1 cellular context compared by ENCODE assay signal in the genomic region with DNA sequence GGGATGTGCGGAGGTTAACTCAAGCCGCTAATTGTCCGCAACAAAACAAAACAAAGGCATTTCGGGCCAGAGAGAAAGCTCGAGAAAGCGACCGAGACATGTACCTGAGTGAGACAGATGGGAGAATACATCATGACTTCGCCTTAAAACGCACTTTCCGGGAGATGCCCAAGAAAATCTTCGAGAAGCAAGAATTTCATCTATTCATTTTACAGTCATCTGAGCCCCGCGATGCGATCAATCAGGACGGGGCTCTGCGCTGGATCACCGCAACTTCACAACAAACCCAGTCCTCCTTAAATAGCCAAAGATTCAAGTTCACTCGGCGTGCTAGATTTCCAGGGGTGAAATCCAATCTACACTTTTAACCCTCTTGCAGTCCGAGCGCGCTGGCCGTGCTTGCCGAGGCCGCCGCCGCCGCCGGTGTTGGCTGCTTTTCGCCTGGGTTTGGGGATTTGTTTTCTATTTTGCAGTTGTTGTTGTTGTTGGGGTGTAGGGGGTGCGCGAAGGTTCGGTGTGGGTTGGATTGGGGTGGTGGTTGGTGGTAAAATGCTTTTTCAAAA.
TF ChIP-seq lines count a peak whose summit lies in the region.

No MANE protein-coding gene starts in this region.

TF ChIP-seq in HEK293, 187 proteins besides CTCF, POLR2A, EP300 and RAD21 (continued from another document):
- TF ChIP-seq EGR2 (tag by site-specific recombination; IDR thresholded peaks at IDR 0.05; ENCODE audit: low read depth) (peak; percentile 10; the same call in 1 of the 2 replicates), BCL11A (tag by site-specific recombination; IDR thresholded peaks at IDR 0.05; ENCODE audit: low read depth) (0 out of 2 replicates have a peak, but pooled peaks have one; percentile 18), SP7 (tag by site-specific recombination; IDR thresholded peaks at IDR 0.05) (0 out of 2 replicates have a peak, but pooled peaks have one; percentile 14), ZNF239 (tag by site-specific recombination; IDR thresholded peaks at IDR 0.05) (no peak), ZNF16 (tag by site-specific recombination; IDR thresholded peaks at IDR 0.05; ENCODE audit: low read depth) (no peak), ZNF660 (tag by site-specific recombination; IDR thresholded peaks at IDR 0.05) (no peak), ZFP37 (tag by site-specific recombination; IDR thresholded peaks at IDR 0.05) (no peak), ZNF132 (tag by site-specific recombination; IDR thresholded peaks at IDR 0.05; ENCODE audit: borderline replicate concordance) (no peak), ZNF521 (tag by site-specific recombination; IDR thresholded peaks at IDR 0.05) (no peak), ZNF223 (tag by site-specific recombination; IDR thresholded peaks at IDR 0.05) (no peak), ZBTB20 (tag by site-specific recombination; IDR thresholded peaks at IDR 0.05) (0 out of 2 replicates have a peak, but pooled peaks have one; percentile 10), PRDM1 (tag by site-specific recombination; IDR thresholded peaks at IDR 0.05) (0 out of 2 replicates have a peak, but pooled peaks have one; percentile 18), HOXA7 (CRISPR knock-in tag; IDR thresholded peaks at IDR 0.05; ENCODE audit: borderline replicate concordance) (no peak), KLF9 (tag by site-specific recombination; IDR thresholded peaks at IDR 0.05; ENCODE audit: low read depth) (no peak), ZNF2 (tag by site-specific recombination; IDR thresholded peaks at IDR 0.05) (0 out of 2 replicates have a peak, but pooled peaks have one; percentile 43), ZSCAN16 (tag by site-specific recombination; IDR thresholded peaks at IDR 0.05) (no peak), PATZ1 (tag by site-specific recombination; IDR thresholded peaks at IDR 0.05) (peak; percentile 59; the same call in 1 of the 2 replicates), ZBTB48 (tag by site-specific recombination; IDR thresholded peaks at IDR 0.05) (no peak), ZNF292 (tag by site-specific recombination; IDR thresholded peaks at IDR 0.05; ENCODE audit: borderline replicate concordance, low read depth) (no peak), ZNF133 (tag by site-specific recombination; IDR thresholded peaks at IDR 0.05) (no peak), ZNF302 (tag by site-specific recombination; IDR thresholded peaks at IDR 0.05; ENCODE audit: low read depth) (no peak), KLF7 (tag by site-specific recombination; IDR thresholded peaks at IDR 0.05; ENCODE audit: borderline replicate concordance) (no peak; the same call in 1 of the 2 replicates), IKZF3 (tag by site-specific recombination; IDR thresholded peaks at IDR 0.05) (no peak), ZNF202 (tag by site-specific recombination; IDR thresholded peaks at IDR 0.05; ENCODE audit: borderline replicate concordance) (no peak), ZNF664 (tag by site-specific recombination; IDR thresholded peaks at IDR 0.05) (no peak)
- TF ChIP-seq, protein P1, sequence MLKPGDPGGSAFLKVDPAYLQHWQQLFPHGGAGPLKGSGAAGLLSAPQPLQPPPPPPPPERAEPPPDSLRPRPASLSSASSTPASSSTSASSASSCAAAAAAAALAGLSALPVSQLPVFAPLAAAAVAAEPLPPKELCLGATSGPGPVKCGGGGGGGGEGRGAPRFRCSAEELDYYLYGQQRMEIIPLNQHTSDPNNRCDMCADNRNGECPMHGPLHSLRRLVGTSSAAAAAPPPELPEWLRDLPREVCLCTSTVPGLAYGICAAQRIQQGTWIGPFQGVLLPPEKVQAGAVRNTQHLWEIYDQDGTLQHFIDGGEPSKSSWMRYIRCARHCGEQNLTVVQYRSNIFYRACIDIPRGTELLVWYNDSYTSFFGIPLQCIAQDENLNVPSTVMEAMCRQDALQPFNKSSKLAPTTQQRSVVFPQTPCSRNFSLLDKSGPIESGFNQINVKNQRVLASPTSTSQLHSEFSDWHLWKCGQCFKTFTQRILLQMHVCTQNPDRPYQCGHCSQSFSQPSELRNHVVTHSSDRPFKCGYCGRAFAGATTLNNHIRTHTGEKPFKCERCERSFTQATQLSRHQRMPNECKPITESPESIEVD (tag by site-specific recombination; IDR thresholded peaks at IDR 0.05), result no peak
- TF ChIP-seq, protein P2, sequence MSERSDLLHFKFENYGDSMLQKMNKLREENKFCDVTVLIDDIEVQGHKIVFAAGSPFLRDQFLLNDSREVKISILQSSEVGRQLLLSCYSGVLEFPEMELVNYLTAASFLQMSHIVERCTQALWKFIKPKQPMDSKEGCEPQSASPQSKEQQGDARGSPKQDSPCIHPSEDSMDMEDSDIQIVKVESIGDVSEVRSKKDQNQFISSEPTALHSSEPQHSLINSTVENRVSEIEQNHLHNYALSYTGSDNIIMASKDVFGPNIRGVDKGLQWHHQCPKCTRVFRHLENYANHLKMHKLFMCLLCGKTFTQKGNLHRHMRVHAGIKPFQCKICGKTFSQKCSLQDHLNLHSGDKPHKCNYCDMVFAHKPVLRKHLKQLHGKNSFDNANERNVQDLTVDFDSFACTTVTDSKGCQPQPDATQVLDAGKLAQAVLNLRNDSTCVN (tag by site-specific recombination; optimal IDR thresholded peaks at IDR 0.05), result peak; percentile 44
- TF ChIP-seq, protein P3, sequence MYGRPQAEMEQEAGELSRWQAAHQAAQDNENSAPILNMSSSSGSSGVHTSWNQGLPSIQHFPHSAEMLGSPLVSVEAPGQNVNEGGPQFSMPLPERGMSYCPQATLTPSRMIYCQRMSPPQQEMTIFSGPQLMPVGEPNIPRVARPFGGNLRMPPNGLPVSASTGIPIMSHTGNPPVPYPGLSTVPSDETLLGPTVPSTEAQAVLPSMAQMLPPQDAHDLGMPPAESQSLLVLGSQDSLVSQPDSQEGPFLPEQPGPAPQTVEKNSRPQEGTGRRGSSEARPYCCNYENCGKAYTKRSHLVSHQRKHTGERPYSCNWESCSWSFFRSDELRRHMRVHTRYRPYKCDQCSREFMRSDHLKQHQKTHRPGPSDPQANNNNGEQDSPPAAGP (tag by site-specific recombination; IDR thresholded peaks at IDR 0.05), result no peak
- TF ChIP-seq, protein P4, sequence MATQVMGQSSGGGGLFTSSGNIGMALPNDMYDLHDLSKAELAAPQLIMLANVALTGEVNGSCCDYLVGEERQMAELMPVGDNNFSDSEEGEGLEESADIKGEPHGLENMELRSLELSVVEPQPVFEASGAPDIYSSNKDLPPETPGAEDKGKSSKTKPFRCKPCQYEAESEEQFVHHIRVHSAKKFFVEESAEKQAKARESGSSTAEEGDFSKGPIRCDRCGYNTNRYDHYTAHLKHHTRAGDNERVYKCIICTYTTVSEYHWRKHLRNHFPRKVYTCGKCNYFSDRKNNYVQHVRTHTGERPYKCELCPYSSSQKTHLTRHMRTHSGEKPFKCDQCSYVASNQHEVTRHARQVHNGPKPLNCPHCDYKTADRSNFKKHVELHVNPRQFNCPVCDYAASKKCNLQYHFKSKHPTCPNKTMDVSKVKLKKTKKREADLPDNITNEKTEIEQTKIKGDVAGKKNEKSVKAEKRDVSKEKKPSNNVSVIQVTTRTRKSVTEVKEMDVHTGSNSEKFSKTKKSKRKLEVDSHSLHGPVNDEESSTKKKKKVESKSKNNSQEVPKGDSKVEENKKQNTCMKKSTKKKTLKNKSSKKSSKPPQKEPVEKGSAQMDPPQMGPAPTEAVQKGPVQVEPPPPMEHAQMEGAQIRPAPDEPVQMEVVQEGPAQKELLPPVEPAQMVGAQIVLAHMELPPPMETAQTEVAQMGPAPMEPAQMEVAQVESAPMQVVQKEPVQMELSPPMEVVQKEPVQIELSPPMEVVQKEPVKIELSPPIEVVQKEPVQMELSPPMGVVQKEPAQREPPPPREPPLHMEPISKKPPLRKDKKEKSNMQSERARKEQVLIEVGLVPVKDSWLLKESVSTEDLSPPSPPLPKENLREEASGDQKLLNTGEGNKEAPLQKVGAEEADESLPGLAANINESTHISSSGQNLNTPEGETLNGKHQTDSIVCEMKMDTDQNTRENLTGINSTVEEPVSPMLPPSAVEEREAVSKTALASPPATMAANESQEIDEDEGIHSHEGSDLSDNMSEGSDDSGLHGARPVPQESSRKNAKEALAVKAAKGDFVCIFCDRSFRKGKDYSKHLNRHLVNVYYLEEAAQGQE (tag by site-specific recombination; IDR thresholded peaks at IDR 0.05), result no peak
